In genomic region chr7:151228024-151228866, GRCh38 we compare ENCODE assay signal across 1 cellular context.
A peak's percentile ranks its signal among the peaks of the same experiment; 100 is the strongest.
TF ChIP-seq lines count a peak whose summit lies in the region.

No MANE protein-coding gene starts in this region.

TF ChIP-seq in HepG2, 621 proteins besides CTCF, POLR2A, EP300 and RAD21:
- TF ChIP-seq TBX2 (CRISPR knock-in tag; IDR thresholded peaks at IDR 0.05; ENCODE audit: borderline replicate concordance) (peak; percentile 83), SOX13 (IDR thresholded peaks at IDR 0.05) (no peak), SOX13 (CRISPR knock-in tag; conservative IDR thresholded peaks at IDR 0.05 in 1 of 2, IDR thresholded peaks at IDR 0.05 in 1 of 2) (0 out of 4 replicates have a peak, but pooled peaks of 1 of the 2 experiments have one; percentile 10), SOX6 (IDR thresholded peaks at IDR 0.05) (no peak), SOX6 (CRISPR knock-in tag; IDR thresholded peaks at IDR 0.05) (peak; percentile 34; the same call in 1 of the 2 replicates), ELF4 (CRISPR knock-in tag; IDR thresholded peaks at IDR 0.05; ENCODE audit: borderline replicate concordance) (no peak; the same call in 1 of the 2 replicates), NFE2L1 (CRISPR knock-in tag; IDR thresholded peaks at IDR 0.05; ENCODE audit: borderline replicate concordance) (no peak), TBX3 (IDR thresholded peaks at IDR 0.05; ENCODE audit: borderline replicate concordance) (peak; percentile 72; the same call in 1 of the 2 replicates), FOXK1 (CRISPR knock-in tag; IDR thresholded peaks at IDR 0.05; ENCODE audit: borderline replicate concordance, low read depth) (0 out of 2 replicates have a peak, but pooled peaks have one; percentile 6), ZNF674 (CRISPR knock-in tag; IDR thresholded peaks at IDR 0.05; ENCODE audit: low read depth) (no peak), ZNF629 (CRISPR knock-in tag; conservative IDR thresholded peaks at IDR 0.05) (peak; percentile 40; the same call in 1 of the 2 replicates), FOXA3 (CRISPR knock-in tag; IDR thresholded peaks at IDR 0.05) (peak; percentile 64), BRCA1 (CRISPR knock-in tag; IDR thresholded peaks at IDR 0.05) (no peak), FOXA1 (IDR thresholded peaks at IDR 0.05) (no peak), FOXA1 (CRISPR knock-in tag; IDR thresholded peaks at IDR 0.05) (peak; percentile 62), SP5 (CRISPR knock-in tag; IDR thresholded peaks at IDR 0.05; ENCODE audit: borderline replicate concordance, low read depth) (0 out of 2 replicates have a peak, but pooled peaks have one; percentile 20), UBTF (CRISPR knock-in tag; IDR thresholded peaks at IDR 0.05) (no peak), ZMYM3 (CRISPR knock-in tag; IDR thresholded peaks at IDR 0.05) (0 out of 2 replicates have a peak, but pooled peaks have one; percentile 22), ZNF460 (CRISPR knock-in tag; IDR thresholded peaks at IDR 0.05; ENCODE audit: borderline replicate concordance) (peak; percentile 79), NR2F6 (IDR thresholded peaks at IDR 0.05) (0 out of 2 replicates have a peak, but pooled peaks have one; percentile 22), NR2F6 (CRISPR knock-in tag; IDR thresholded peaks at IDR 0.05) (no peak)
TF ChIP-seq in HepG2: peak in this region for 12.
